Comparison of ENCODE assay signal across 18 cellular contexts in the genomic region with DNA sequence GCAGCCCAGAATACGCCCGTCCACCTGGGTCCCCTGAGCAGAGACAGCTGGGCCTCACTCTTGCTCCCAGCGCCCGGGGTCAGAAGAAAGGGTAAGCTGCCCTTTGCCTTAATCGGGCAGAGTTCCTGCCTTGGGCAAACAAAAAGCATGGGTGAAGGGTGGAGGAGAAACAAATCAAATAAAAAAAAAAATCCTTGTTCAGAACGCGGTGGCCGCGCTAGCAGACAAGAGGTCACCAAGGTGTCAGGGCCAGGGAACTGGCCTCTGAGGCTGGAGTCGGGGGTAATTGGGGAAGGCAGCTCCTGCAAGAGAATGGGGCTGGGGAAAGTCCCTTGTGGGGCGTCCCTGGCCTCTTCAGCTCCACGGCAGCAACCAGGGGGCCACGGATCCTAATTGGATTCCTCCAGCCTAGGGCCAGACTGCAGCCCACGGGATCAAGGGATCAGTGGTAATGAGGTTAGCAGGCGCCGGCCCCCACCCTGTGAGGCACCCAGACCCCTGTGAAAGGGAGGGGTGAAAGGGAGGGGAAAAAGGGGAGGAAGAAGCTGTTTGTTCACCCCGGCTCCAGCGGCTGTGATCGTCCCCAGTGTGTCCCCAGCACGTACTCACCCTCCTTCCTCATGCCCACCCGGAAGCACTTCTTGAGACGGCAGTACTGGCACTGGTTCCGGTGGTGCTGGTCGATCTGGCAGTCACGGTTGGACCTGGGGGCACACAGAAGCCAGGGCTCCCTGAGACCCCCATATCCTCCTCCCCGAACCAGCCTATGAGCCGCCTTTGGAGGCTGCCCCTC. TPM values are rescaled to one million over a fixed set of nuclear protein-coding genes. Genes with fewer than 3 reads are reported as not detected.
DNase-seq lines count a peak whose midpoint lies in the region; ATAC-seq and TF ChIP-seq lines count a peak whose summit lies in the region.
"Had no signal": no experiment of that assay in that cellular context is flagged by ENCODE, and none has a peak within 500 bp of the region (broad histone marks: within the 10 kb centered on the region; RNA-seq: fewer than 3 reads in every experiment).

No MANE protein-coding gene starts in this region.

- no peaks in the 10 kb centered on the region for H3K9me3 Mint-ChIP-seq in mesothelial cell of epicardium
- no peaks in the 10 kb centered on the region for H3K9me3 Mint-ChIP-seq in activated CD4-positive, alpha-beta T cell treated with anti-CD3 and anti-CD28 coated beads, Interleukin-2, amount 10 ng/mL, durations not matched to agents 24 days and 14 days
- H3K9me3 Mint-ChIP-seq: activated naive CD4-positive, alpha-beta T cell treated with anti-CD3 and anti-CD28 coated beads, Interleukin-2, amount 10 ng/mL, durations not matched to agents 7 days and 5 days; naive B cell had no signal

- no peak for TF ChIP-seq CTCF in body of pancreas (IDR thresholded peaks at IDR 0.05)
- no peak for TF ChIP-seq CTCF in mesothelial cell of epicardium (IDR thresholded peaks at IDR 0.05; ENCODE audit: unreplicated experiment)
- TF ChIP-seq CTCF in transverse colon (IDR thresholded peaks at IDR 0.05) = no peak

- H3K9me3 ChIP-seq in body of pancreas (no peaks in the 10 kb centered on the region), transverse colon (no peaks in the 10 kb centered on the region)
- H3K9me3 ChIP-seq: testis had no signal

- no peaks in the 10 kb centered on the region for H3K27me3 Mint-ChIP-seq in mesothelial cell of epicardium (ENCODE audit: low read depth)
- peaks cover 8% of the 10 kb centered on the region for H3K27me3 Mint-ChIP-seq in activated CD4-positive, alpha-beta T cell treated with anti-CD3 and anti-CD28 coated beads, Interleukin-2, amount 10 ng/mL, durations not matched to agents 24 days and 14 days
- H3K27me3 Mint-ChIP-seq: naive B cell had no signal

- DNase-seq in HuH-7.5 (ENCODE audit: low spot score) = peak; percentile 89
- peak in 1 of 4 donors; percentile 41 for DNase-seq in body of pancreas
- no peak for DNase-seq in mesothelial cell of epicardium (ENCODE audit: low spot score in 2 of 2, unreplicated experiment in 2 of 2)
- DNase-seq in transverse colon = peak; percentile 58
- no peak for DNase-seq in NCI-H526 (lab: John Stamatoyannopoulos, UW)
- no peak for DNase-seq in stimulated activated CD4-positive, alpha-beta T cell treated with anti-CD3 and anti-CD28 coated beads, Interleukin-2, amount 100 ng/mL, for 24 hours
- no peak for DNase-seq in activated CD4-positive, alpha-beta T cell treated with anti-CD3 and anti-CD28 coated beads, Interleukin-2, amount 10 ng/mL, durations not matched to agents 24 days and 14 days
- DNase-seq: activated naive CD4-positive, alpha-beta T cell treated with anti-CD3 and anti-CD28 coated beads, Interleukin-2, amount 10 ng/mL, durations not matched to agents 7 days and 5 days; C1 segment of cervical spinal cord; hippocampal formation; kidney glomerular epithelial cell; naive B cell; NCI-H2107; right cardiac atrium; stimulated activated CD4-positive, alpha-beta T cell treated with anti-CD3 and anti-CD28 coated beads, Interleukin-2, amount 100 ng/mL, for 48 hours; testis had no signal

- intact Hi-C loops in body of pancreas (cut with DNase I) = no loop called here
- intact Hi-C loops in transverse colon (cut with DNase I; ENCODE audit: low total_unique reads) = no loop called here
- intact Hi-C loops in activated CD4-positive, alpha-beta T cell treated with anti-CD3 and anti-CD28 coated beads, Interleukin-2, amount 10 ng/mL, durations not matched to agents 24 days and 14 days (cut with micrococcal nuclease) = no loop called here

- H3K27me3 ChIP-seq in body of pancreas (no peaks in the 10 kb centered on the region), transverse colon (no peaks in the 10 kb centered on the region)
- H3K27me3 ChIP-seq: testis had no signal

- in situ Hi-C loops in transverse colon (cut with MboI; ENCODE audit: low pct_ligation_motif_present in 1 of 4, low pct_unique_long_range_greater_than_20kb in 1 of 4, low sequenced_read_pairs in 3 of 4) = no loop called here

- peak overlapping the region; percentile 64 for H3K27ac Mint-ChIP-seq in mesothelial cell of epicardium
- H3K27ac Mint-ChIP-seq in activated CD4-positive, alpha-beta T cell treated with anti-CD3 and anti-CD28 coated beads, Interleukin-2, amount 10 ng/mL, durations not matched to agents 24 days and 14 days = no peak overlapping the region
- H3K27ac Mint-ChIP-seq: activated naive CD4-positive, alpha-beta T cell treated with anti-CD3 and anti-CD28 coated beads, Interleukin-2, amount 10 ng/mL, durations not matched to agents 7 days and 5 days had no signal

- H3K36me3 Mint-ChIP-seq in mesothelial cell of epicardium = peaks cover 7% of the 10 kb centered on the region
- H3K36me3 Mint-ChIP-seq in activated CD4-positive, alpha-beta T cell treated with anti-CD3 and anti-CD28 coated beads, Interleukin-2, amount 10 ng/mL, durations not matched to agents 24 days and 14 days (ENCODE audit: low read depth) = no peaks in the 10 kb centered on the region
- H3K36me3 Mint-ChIP-seq: activated naive CD4-positive, alpha-beta T cell treated with anti-CD3 and anti-CD28 coated beads, Interleukin-2, amount 10 ng/mL, durations not matched to agents 7 days and 5 days; naive B cell had no signal

- H3K36me3 ChIP-seq in body of pancreas (replicated peaks in 1 of 2; ENCODE audit: insufficient read depth in 1 of 2, low read depth in 2 of 2) (no peaks in the 10 kb centered on the region), transverse colon (no peaks in the 10 kb centered on the region)

- H3K4me1 Mint-ChIP-seq in mesothelial cell of epicardium = peaks cover 36% of the 10 kb centered on the region
- H3K4me1 Mint-ChIP-seq in activated CD4-positive, alpha-beta T cell treated with anti-CD3 and anti-CD28 coated beads, Interleukin-2, amount 10 ng/mL, durations not matched to agents 24 days and 14 days = peaks cover 2% of the 10 kb centered on the region

- no peak for TF ChIP-seq EP300 in transverse colon (IDR thresholded peaks at IDR 0.05; ENCODE audit: low read depth)

- no peak for ATAC-seq in body of pancreas
- ATAC-seq: activated CD4-positive, CD25-positive, alpha-beta regulatory T cell treated with anti-CD3 and anti-CD28 coated beads, Interleukin-2, amount 50 U/mL, for 24 hours; right cardiac atrium had no signal

- no peak overlapping the region for H3K4me3 Mint-ChIP-seq in mesothelial cell of epicardium
- no peak overlapping the region for H3K4me3 Mint-ChIP-seq in activated CD4-positive, alpha-beta T cell treated with anti-CD3 and anti-CD28 coated beads, Interleukin-2, amount 10 ng/mL, durations not matched to agents 24 days and 14 days
- H3K4me3 Mint-ChIP-seq: activated naive CD4-positive, alpha-beta T cell treated with anti-CD3 and anti-CD28 coated beads, Interleukin-2, amount 10 ng/mL, durations not matched to agents 7 days and 5 days had no signal

- TF ChIP-seq POLR2A in body of pancreas (IDR thresholded peaks at IDR 0.05) = no peak
- no peak for TF ChIP-seq POLR2A in transverse colon (IDR thresholded peaks at IDR 0.05)

- H3K4me3 ChIP-seq in body of pancreas = no peak overlapping the region
- H3K4me3 ChIP-seq in transverse colon = peak overlapping the region in 2 of 4 donors; percentile 4 to 19
- H3K4me3 ChIP-seq: testis had no signal

- WGBS in body of pancreas, 2 donors = 45 to 50% methylated on average over 15 to 27 of the region's 27 CpGs
- WGBS in transverse colon (ENCODE audit: low coverage in 1 of 2), 2 donors = 34 to 53% methylated on average over 16 to 27 of the region's 27 CpGs

- H3K27ac ChIP-seq in body of pancreas (peak overlapping the region; percentile 4 to 71 (median 58)), transverse colon (peak overlapping the region; percentile 89 to 95 (median 94))

- peaks cover 71% of the 10 kb centered on the region for H3K4me1 ChIP-seq in body of pancreas
- H3K4me1 ChIP-seq in transverse colon = peaks cover 20 to 80% (median 59%) of the 10 kb centered on the region in 4 donors

RNA-seq across cellular contexts. Expression of a gene that starts 5.5 kb away (rescaled TPM):
- 10 to 100 TPM; 67.6 to 83.3 TPM for total RNA-seq in body of pancreas
- total RNA-seq in mesothelial cell of epicardium = 59.1 to 61.8 TPM (median 61.2 TPM) in 3 replicates
- total RNA-seq in transverse colon = 100 to 1,000 TPM; 156 to 362 (median 206) TPM
- total RNA-seq in activated CD4-positive, alpha-beta T cell treated with anti-CD3 and anti-CD28 coated beads, Interleukin-2, amount 10 ng/mL, durations not matched to agents 24 days and 14 days = 15.0 and 16.5 TPM in 2 replicates

RNA-seq across cellular contexts. Expression of a gene that starts 14.2 kb away (rescaled TPM):
- total RNA-seq in body of pancreas (10 to 100 TPM; 27.4 to 27.8 TPM), mesothelial cell of epicardium (14.3 to 19.2 TPM (median 16.2 TPM) in 3 replicates), transverse colon (10 to 100 TPM in 3 of 4 donors, 1 to 10 TPM in 1; 4.8 to 42.6 (median 29.9) TPM)
- 17.8 and 23.0 TPM in 2 replicates for total RNA-seq in activated CD4-positive, alpha-beta T cell treated with anti-CD3 and anti-CD28 coated beads, Interleukin-2, amount 10 ng/mL, durations not matched to agents 24 days and 14 days

RNA-seq across cellular contexts. Expression of a gene that starts 24.3 kb away (rescaled TPM):
- total RNA-seq in body of pancreas (10 to 100 TPM in 1 of 2 donors, 1 to 10 TPM in 1; 9.2 to 10.4 TPM), mesothelial cell of epicardium (0.45 TPM in 1 of 3 replicates, not detected in the others), transverse colon (1 to 10 TPM in 1 of 4 donors, under 1 TPM in 2, not detected in 1; 0.79 to 1.2 (median 0.96) TPM)
- total RNA-seq in activated CD4-positive, alpha-beta T cell treated with anti-CD3 and anti-CD28 coated beads, Interleukin-2, amount 10 ng/mL, durations not matched to agents 24 days and 14 days = 0.30 and 0.38 TPM in 2 replicates
- total RNA-seq: Daoy had no signal

RNA-seq across cellular contexts. Expression of a gene that starts 25.1 kb away (rescaled TPM):
- total RNA-seq in body of pancreas (10 to 100 TPM; 13.2 to 20.1 TPM), mesothelial cell of epicardium (24.4 to 26.0 TPM (median 25.8 TPM) in 3 replicates), transverse colon (10 to 100 TPM; 18.3 to 30.7 (median 24.5) TPM)
- total RNA-seq in activated CD4-positive, alpha-beta T cell treated with anti-CD3 and anti-CD28 coated beads, Interleukin-2, amount 10 ng/mL, durations not matched to agents 24 days and 14 days = 29.8 and 31.3 TPM in 2 replicates

RNA-seq across cellular contexts. Expression of a gene that starts 27.0 kb away (rescaled TPM):
- total RNA-seq in body of pancreas (10 to 100 TPM; 45.2 to 84.6 TPM), mesothelial cell of epicardium (91.6 to 98.6 TPM (median 92.2 TPM) in 3 replicates), transverse colon (100 to 1,000 TPM in 1 of 4 donors, 10 to 100 TPM in 3; 56.2 to 364 (median 80.2) TPM)
- 127 TPM in 2 replicates for total RNA-seq in activated CD4-positive, alpha-beta T cell treated with anti-CD3 and anti-CD28 coated beads, Interleukin-2, amount 10 ng/mL, durations not matched to agents 24 days and 14 days

Comparison
In these comparisons a context has a peak if more than half of its experiments do, and no peak if none do; other contexts are left out.
1. DNase-seq: peak in HuH-7.5 (single experiment) and transverse colon (single experiment); none in mesothelial cell of epicardium (0 of 2), NCI-H526 (0 of 2), stimulated activated CD4-positive, alpha-beta T cell treated with anti-CD3 and anti-CD28 coated beads, Interleukin-2, amount 100 ng/mL, for 24 hours (0 of 2) and activated CD4-positive, alpha-beta T cell treated with anti-CD3 and anti-CD28 coated beads, Interleukin-2, amount 10 ng/mL, durations not matched to agents 24 days and 14 days (single experiment).